Comparison of ENCODE assay signal across 1 cellular context in genomic region chr17:27540300-27541105, GRCh38.
A peak's percentile ranks its signal among the peaks of the same experiment; 100 is the strongest.
TF ChIP-seq lines count a peak whose summit lies in the region.

No MANE protein-coding gene starts in this region.

TF ChIP-seq in H1, 55 proteins besides CTCF, POLR2A, EP300 and RAD21:
- TF ChIP-seq CEBPB (IDR thresholded peaks at IDR 0.05; ENCODE audit: low read depth, low read length), result peak; percentile 77
- TF ChIP-seq SRF (IDR thresholded peaks at IDR 0.05; ENCODE audit: low read depth, low read length), result no peak
